In genomic region chr6:169751242-169752073, GRCh38 we compare ENCODE assay signal across 1 cellular context.
TF ChIP-seq lines count a peak whose summit lies in the region.

A gene with protein sequence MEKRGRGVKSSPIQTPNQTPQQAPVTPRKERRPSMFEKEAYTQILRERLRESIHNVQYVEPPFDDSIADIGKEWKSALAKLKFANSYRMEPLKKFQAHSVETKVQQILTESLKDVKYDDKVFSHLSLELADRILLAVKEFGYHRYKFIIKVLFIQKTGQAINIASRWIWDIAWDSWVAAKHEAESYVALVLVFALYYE (minus strand): TSS chr6:169751572. CDS start chr6:169751458, 114 bp downstream.
Gene ERMARD (plus strand): TSS chr6:169751622. CDS start chr6:169751658, 36 bp downstream.

TF ChIP-seq in SK-N-SH, 30 proteins besides CTCF, POLR2A, EP300 and RAD21 (continued from another document):
- TF ChIP-seq, protein P1, sequence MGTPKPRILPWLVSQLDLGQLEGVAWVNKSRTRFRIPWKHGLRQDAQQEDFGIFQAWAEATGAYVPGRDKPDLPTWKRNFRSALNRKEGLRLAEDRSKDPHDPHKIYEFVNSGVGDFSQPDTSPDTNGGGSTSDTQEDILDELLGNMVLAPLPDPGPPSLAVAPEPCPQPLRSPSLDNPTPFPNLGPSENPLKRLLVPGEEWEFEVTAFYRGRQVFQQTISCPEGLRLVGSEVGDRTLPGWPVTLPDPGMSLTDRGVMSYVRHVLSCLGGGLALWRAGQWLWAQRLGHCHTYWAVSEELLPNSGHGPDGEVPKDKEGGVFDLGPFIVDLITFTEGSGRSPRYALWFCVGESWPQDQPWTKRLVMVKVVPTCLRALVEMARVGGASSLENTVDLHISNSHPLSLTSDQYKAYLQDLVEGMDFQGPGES (IDR thresholded peaks at IDR 0.05; ENCODE audit: low read depth, low read length), result no peak
- TF ChIP-seq POLR2AphosphoS5 (IDR thresholded peaks at IDR 0.05; ENCODE audit: low read depth, low read length) (peak; percentile 92), MAX (IDR thresholded peaks at IDR 0.05; ENCODE audit: low read depth) (peak; percentile 92), RFX5 (IDR thresholded peaks at IDR 0.05; ENCODE audit: low read length) (no peak), TAF1 (IDR thresholded peaks at IDR 0.05; ENCODE audit: borderline replicate concordance, low read depth, low read length) (peak; percentile 92)
- TF ChIP-seq, protein P2, sequence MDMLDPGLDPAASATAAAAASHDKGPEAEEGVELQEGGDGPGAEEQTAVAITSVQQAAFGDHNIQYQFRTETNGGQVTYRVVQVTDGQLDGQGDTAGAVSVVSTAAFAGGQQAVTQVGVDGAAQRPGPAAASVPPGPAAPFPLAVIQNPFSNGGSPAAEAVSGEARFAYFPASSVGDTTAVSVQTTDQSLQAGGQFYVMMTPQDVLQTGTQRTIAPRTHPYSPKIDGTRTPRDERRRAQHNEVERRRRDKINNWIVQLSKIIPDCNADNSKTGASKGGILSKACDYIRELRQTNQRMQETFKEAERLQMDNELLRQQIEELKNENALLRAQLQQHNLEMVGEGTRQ (IDR thresholded peaks at IDR 0.05; ENCODE audit: borderline replicate concordance, low read depth, low read length), result no peak
